1 cellular context compared by ENCODE assay signal in the genomic region with DNA sequence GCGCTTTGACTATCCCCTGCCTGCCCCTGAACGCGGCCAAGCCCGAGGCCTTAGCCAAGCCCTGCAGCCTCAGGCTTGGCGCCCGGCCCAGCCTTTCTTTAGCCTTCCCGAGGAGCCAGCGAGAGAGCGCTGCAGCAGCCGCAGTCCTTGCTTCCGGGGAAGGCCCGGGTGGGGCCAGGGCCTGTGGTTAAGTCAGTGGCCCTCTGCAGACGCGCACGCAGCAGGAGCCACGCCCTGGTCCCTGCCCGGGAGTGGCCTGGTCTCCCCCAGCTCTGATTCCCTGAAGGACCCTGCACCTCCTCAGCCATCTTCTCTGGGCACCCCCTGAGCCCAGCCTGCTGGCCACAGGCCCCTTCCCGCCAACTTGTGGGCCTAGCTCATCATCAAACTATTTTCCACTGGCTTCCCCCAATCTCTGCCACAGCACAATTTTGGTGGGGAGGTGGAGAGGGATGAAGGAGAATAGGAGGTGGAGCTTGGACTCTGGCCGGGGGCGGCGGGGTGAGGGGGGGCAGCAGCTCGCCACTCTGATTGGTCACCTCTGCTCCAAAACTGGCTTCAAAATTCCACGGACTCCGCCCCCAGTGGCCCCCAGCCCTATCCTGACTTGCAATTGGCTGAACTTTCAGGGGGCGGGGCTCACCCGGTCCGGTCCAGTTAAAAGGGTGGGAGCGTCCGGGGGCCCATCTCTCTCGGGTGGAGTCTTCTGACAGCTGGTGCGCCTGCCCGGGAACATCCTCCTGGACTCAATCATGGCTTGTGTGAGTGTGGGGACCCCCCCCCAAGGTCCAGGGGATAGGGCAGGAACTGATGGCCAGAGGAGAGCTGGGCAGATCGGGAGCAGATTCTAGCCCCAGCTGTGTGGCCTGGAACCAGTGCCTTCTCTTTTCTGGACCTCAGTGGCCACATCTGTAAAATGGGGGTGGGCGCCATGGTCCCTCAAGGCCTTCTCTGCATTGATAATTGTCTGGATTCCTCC.
A peak's percentile ranks its signal among the peaks of the same experiment; 100 is the strongest.
TF ChIP-seq lines count a peak whose summit lies in the region.

A gene (plus strand): TSS at position 686 of the 979 bp plus-strand sequence. CDS start 67 bp downstream, at position 753.

TF ChIP-seq in K562, 482 proteins besides CTCF, POLR2A, EP300 and RAD21 (continued from another document and continues in another):
- TF ChIP-seq, protein P1, sequence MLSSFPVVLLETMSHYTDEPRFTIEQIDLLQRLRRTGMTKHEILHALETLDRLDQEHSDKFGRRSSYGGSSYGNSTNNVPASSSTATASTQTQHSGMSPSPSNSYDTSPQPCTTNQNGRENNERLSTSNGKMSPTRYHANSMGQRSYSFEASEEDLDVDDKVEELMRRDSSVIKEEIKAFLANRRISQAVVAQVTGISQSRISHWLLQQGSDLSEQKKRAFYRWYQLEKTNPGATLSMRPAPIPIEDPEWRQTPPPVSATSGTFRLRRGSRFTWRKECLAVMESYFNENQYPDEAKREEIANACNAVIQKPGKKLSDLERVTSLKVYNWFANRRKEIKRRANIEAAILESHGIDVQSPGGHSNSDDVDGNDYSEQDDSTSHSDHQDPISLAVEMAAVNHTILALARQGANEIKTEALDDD (IDR thresholded peaks at IDR 0.05), result no peak
- TF ChIP-seq, protein P2, sequence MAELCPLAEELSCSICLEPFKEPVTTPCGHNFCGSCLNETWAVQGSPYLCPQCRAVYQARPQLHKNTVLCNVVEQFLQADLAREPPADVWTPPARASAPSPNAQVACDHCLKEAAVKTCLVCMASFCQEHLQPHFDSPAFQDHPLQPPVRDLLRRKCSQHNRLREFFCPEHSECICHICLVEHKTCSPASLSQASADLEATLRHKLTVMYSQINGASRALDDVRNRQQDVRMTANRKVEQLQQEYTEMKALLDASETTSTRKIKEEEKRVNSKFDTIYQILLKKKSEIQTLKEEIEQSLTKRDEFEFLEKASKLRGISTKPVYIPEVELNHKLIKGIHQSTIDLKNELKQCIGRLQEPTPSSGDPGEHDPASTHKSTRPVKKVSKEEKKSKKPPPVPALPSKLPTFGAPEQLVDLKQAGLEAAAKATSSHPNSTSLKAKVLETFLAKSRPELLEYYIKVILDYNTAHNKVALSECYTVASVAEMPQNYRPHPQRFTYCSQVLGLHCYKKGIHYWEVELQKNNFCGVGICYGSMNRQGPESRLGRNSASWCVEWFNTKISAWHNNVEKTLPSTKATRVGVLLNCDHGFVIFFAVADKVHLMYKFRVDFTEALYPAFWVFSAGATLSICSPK (IDR thresholded peaks at IDR 0.05; ENCODE audit: borderline replicate concordance), result no peak
- TF ChIP-seq HDAC3 (IDR thresholded peaks at IDR 0.05; ENCODE audit: borderline replicate concordance, partially characterized antibody) (no peak), PHF21A (IDR thresholded peaks at IDR 0.05; ENCODE audit: borderline replicate concordance, low read depth) (peak; percentile 56; the same call in 1 of the 2 replicates), SIN3A (IDR thresholded peaks at IDR 0.05; ENCODE audit: borderline replicate concordance in 2 of 2, control insufficient read depth in 1 of 2, low read depth in 2 of 2, low read length in 2 of 2) (peak in 1 of 2 experiments; percentile 29; a peak in 1 of 4 replicates), ZC3H11A (IDR thresholded peaks at IDR 0.05; ENCODE audit: low read depth, low read length) (no peak), ZNF282 (CRISPR knock-in tag; IDR thresholded peaks at IDR 0.05) (no peak), MTA3 (IDR thresholded peaks at IDR 0.05; ENCODE audit: borderline replicate concordance) (peak; percentile 78), ZNF668 (CRISPR knock-in tag; IDR thresholded peaks at IDR 0.05) (no peak), RFX5 (IDR thresholded peaks at IDR 0.05; ENCODE audit: low read depth, low read length) (no peak), NR2C2 (CRISPR knock-in tag; IDR thresholded peaks at IDR 0.05) (no peak), NR2C2 (tag; IDR thresholded peaks at IDR 0.05) (peak; percentile 68), TAF15 (IDR thresholded peaks at IDR 0.05; ENCODE audit: low read depth, low read length) (no peak), ZNF324 (CRISPR knock-in tag; IDR thresholded peaks at IDR 0.05) (no peak), CCNT2 (IDR thresholded peaks at IDR 0.05; ENCODE audit: borderline replicate concordance, extremely low read depth, insufficient read length, low read depth, low read length) (peak; percentile 27), CBX1 (IDR thresholded peaks at IDR 0.05; ENCODE audit: low read depth) (no peak), ZKSCAN1 (IDR thresholded peaks at IDR 0.05; ENCODE audit: low read depth, low read length) (no peak), TCF7L2 (IDR thresholded peaks at IDR 0.05; ENCODE audit: low read depth, low read length) (no peak), TBL1XR1 (IDR thresholded peaks at IDR 0.05; ENCODE audit: low read length in 2 of 2) (no peak), LEF1 (IDR thresholded peaks at IDR 0.05) (no peak), NFIC (IDR thresholded peaks at IDR 0.05) (peak; percentile 90), KHSRP (IDR thresholded peaks at IDR 0.05) (no peak), NCOA4 (IDR thresholded peaks at IDR 0.05; ENCODE audit: partially characterized antibody) (no peak), ZNF696 (CRISPR knock-in tag; conservative IDR thresholded peaks at IDR 0.05) (no peak), HDAC6 (IDR thresholded peaks at IDR 0.05; ENCODE audit: low read depth, low read length) (no peak), HDAC1 (IDR thresholded peaks at IDR 0.05) (peak in 1 of 2 experiments; percentile 49; a peak in 2 of 4 replicates), ZNF165 (CRISPR knock-in tag; IDR thresholded peaks at IDR 0.05; ENCODE audit: borderline replicate concordance) (no peak)
- TF ChIP-seq, protein P3, sequence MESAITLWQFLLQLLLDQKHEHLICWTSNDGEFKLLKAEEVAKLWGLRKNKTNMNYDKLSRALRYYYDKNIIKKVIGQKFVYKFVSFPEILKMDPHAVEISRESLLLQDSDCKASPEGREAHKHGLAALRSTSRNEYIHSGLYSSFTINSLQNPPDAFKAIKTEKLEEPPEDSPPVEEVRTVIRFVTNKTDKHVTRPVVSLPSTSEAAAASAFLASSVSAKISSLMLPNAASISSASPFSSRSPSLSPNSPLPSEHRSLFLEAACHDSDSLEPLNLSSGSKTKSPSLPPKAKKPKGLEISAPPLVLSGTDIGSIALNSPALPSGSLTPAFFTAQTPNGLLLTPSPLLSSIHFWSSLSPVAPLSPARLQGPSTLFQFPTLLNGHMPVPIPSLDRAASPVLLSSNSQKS (CRISPR knock-in tag; IDR thresholded peaks at IDR 0.05), result no peak
- TF ChIP-seq, protein P4, sequence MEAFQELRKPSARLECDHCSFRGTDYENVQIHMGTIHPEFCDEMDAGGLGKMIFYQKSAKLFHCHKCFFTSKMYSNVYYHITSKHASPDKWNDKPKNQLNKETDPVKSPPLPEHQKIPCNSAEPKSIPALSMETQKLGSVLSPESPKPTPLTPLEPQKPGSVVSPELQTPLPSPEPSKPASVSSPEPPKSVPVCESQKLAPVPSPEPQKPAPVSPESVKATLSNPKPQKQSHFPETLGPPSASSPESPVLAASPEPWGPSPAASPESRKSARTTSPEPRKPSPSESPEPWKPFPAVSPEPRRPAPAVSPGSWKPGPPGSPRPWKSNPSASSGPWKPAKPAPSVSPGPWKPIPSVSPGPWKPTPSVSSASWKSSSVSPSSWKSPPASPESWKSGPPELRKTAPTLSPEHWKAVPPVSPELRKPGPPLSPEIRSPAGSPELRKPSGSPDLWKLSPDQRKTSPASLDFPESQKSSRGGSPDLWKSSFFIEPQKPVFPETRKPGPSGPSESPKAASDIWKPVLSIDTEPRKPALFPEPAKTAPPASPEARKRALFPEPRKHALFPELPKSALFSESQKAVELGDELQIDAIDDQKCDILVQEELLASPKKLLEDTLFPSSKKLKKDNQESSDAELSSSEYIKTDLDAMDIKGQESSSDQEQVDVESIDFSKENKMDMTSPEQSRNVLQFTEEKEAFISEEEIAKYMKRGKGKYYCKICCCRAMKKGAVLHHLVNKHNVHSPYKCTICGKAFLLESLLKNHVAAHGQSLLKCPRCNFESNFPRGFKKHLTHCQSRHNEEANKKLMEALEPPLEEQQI (IDR thresholded peaks at IDR 0.05), result no peak
- TF ChIP-seq, protein P5, sequence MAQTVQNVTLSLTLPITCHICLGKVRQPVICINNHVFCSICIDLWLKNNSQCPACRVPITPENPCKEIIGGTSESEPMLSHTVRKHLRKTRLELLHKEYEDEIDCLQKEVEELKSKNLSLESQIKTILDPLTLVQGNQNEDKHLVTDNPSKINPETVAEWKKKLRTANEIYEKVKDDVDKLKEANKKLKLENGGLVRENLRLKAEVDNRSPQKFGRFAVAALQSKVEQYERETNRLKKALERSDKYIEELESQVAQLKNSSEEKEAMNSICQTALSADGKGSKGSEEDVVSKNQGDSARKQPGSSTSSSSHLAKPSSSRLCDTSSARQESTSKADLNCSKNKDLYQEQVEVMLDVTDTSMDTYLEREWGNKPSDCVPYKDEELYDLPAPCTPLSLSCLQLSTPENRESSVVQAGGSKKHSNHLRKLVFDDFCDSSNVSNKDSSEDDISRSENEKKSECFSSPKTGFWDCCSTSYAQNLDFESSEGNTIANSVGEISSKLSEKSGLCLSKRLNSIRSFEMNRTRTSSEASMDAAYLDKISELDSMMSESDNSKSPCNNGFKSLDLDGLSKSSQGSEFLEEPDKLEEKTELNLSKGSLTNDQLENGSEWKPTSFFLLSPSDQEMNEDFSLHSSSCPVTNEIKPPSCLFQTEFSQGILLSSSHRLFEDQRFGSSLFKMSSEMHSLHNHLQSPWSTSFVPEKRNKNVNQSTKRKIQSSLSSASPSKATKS (CRISPR knock-in tag; IDR thresholded peaks at IDR 0.05), result no peak
- TF ChIP-seq, protein P6, sequence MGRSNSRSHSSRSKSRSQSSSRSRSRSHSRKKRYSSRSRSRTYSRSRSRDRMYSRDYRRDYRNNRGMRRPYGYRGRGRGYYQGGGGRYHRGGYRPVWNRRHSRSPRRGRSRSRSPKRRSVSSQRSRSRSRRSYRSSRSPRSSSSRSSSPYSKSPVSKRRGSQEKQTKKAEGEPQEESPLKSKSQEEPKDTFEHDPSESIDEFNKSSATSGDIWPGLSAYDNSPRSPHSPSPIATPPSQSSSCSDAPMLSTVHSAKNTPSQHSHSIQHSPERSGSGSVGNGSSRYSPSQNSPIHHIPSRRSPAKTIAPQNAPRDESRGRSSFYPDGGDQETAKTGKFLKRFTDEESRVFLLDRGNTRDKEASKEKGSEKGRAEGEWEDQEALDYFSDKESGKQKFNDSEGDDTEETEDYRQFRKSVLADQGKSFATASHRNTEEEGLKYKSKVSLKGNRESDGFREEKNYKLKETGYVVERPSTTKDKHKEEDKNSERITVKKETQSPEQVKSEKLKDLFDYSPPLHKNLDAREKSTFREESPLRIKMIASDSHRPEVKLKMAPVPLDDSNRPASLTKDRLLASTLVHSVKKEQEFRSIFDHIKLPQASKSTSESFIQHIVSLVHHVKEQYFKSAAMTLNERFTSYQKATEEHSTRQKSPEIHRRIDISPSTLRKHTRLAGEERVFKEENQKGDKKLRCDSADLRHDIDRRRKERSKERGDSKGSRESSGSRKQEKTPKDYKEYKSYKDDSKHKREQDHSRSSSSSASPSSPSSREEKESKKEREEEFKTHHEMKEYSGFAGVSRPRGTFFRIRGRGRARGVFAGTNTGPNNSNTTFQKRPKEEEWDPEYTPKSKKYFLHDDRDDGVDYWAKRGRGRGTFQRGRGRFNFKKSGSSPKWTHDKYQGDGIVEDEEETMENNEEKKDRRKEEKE (IDR thresholded peaks at IDR 0.05; ENCODE audit: borderline replicate concordance in 1 of 2, control insufficient read depth in 1 of 2, low read depth in 2 of 2, low read length in 1 of 2), result no peak
- TF ChIP-seq, protein P7, sequence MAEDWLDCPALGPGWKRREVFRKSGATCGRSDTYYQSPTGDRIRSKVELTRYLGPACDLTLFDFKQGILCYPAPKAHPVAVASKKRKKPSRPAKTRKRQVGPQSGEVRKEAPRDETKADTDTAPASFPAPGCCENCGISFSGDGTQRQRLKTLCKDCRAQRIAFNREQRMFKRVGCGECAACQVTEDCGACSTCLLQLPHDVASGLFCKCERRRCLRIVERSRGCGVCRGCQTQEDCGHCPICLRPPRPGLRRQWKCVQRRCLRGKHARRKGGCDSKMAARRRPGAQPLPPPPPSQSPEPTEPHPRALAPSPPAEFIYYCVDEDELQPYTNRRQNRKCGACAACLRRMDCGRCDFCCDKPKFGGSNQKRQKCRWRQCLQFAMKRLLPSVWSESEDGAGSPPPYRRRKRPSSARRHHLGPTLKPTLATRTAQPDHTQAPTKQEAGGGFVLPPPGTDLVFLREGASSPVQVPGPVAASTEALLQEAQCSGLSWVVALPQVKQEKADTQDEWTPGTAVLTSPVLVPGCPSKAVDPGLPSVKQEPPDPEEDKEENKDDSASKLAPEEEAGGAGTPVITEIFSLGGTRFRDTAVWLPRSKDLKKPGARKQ (CRISPR knock-in tag; IDR thresholded peaks at IDR 0.05), result no peak
- TF ChIP-seq, protein P8, sequence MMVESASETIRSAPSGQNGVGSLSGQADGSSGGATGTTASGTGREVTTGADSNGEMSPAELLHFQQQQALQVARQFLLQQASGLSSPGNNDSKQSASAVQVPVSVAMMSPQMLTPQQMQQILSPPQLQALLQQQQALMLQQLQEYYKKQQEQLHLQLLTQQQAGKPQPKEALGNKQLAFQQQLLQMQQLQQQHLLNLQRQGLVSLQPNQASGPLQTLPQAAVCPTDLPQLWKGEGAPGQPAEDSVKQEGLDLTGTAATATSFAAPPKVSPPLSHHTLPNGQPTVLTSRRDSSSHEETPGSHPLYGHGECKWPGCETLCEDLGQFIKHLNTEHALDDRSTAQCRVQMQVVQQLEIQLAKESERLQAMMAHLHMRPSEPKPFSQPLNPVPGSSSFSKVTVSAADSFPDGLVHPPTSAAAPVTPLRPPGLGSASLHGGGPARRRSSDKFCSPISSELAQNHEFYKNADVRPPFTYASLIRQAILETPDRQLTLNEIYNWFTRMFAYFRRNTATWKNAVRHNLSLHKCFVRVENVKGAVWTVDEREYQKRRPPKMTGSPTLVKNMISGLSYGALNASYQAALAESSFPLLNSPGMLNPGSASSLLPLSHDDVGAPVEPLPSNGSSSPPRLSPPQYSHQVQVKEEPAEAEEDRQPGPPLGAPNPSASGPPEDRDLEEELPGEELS (CRISPR knock-in tag; IDR thresholded peaks at IDR 0.05; ENCODE audit: borderline replicate concordance), result no peak
- TF ChIP-seq, protein P9, sequence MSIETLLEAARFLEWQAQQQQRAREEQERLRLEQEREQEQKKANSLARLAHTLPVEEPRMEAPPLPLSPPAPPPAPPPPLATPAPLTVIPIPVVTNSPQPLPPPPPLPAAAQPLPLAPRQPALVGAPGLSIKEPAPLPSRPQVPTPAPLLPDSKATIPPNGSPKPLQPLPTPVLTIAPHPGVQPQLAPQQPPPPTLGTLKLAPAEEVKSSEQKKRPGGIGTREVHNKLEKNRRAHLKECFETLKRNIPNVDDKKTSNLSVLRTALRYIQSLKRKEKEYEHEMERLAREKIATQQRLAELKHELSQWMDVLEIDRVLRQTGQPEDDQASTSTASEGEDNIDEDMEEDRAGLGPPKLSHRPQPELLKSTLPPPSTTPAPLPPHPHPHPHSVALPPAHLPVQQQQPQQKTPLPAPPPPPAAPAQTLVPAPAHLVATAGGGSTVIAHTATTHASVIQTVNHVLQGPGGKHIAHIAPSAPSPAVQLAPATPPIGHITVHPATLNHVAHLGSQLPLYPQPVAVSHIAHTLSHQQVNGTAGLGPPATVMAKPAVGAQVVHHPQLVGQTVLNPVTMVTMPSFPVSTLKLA (conservative IDR thresholded peaks at IDR 0.05), result peak; percentile 29 to 64
- TF ChIP-seq, protein P10, sequence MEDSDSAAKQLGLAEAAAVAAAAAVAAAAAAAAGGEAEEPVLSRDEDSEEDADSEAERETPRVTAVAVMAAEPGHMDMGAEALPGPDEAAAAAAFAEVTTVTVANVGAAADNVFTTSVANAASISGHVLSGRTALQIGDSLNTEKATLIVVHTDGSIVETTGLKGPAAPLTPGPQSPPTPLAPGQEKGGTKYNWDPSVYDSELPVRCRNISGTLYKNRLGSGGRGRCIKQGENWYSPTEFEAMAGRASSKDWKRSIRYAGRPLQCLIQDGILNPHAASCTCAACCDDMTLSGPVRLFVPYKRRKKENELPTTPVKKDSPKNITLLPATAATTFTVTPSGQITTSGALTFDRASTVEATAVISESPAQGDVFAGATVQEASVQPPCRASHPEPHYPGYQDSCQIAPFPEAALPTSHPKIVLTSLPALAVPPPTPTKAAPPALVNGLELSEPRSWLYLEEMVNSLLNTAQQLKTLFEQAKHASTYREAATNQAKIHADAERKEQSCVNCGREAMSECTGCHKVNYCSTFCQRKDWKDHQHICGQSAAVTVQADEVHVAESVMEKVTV (CRISPR knock-in tag; IDR thresholded peaks at IDR 0.05), result no peak
